21 cellular contexts compared by ENCODE assay signal in genomic region chr16:54334208-54334607, GRCh38. TPM values are rescaled to one million over a fixed set of nuclear protein-coding genes. Genes with fewer than 3 reads are reported as not detected.
DNase-seq lines count a peak whose midpoint lies in the region; ATAC-seq, FAIRE-seq and TF ChIP-seq lines count a peak whose summit lies in the region.
"Had no signal": no experiment of that assay in that cellular context is flagged by ENCODE, and none has a peak within 500 bp of the region (broad histone marks: within the 10 kb centered on the region; RNA-seq: fewer than 3 reads in every experiment).

No MANE protein-coding gene starts in this region.

- no peak overlapping the region for H4K5ac ChIP-seq in H1 (ENCODE audit: insufficient read length, low read depth, low read length)

- no peak overlapping the region for H3K18ac ChIP-seq in H1 (ENCODE audit: extremely low read depth, low read length)

- H3K27me3 ChIP-seq in PC-3 (ENCODE audit: low read length) (peaks cover 4% of the 10 kb centered on the region; the same call in 1 of the 2 replicates), H1 (replicated peaks in 1 of 4; ENCODE audit: control insufficient read depth in 3 of 4, extremely low read depth in 1 of 4, insufficient read depth in 3 of 4, low read length in 3 of 4) (peaks cover 0 to 5% (median under 1%) of the 10 kb centered on the region in 4 experiments; a peak in 3 of 7 replicates), upper lobe of right lung (no peaks in the 10 kb centered on the region)
- H3K27me3 ChIP-seq: Peyer's patch, SJSA1 had no signal

- H2BK20ac ChIP-seq in H1 (ENCODE audit: low read length): 0 out of 2 replicates have a peak overlapping the region, but pooled peaks have one; percentile 61

- H2BK15ac ChIP-seq in H1 (ENCODE audit: low read length): no peak overlapping the region

- H3K14ac ChIP-seq in H1 (ENCODE audit: insufficient read length): no peak overlapping the region

- H4K8ac ChIP-seq in H1 (ENCODE audit: extremely low read depth, insufficient read depth, low read length): no peak overlapping the region

- POLR2A ChIA-PET in PC-3 (lab: Charles Lee; ENCODE audit: unreplicated experiment): no interaction called here
- POLR2A ChIA-PET in H1 (lab: Charles Lee; ENCODE audit: partially characterized antibody): no interaction called here

- BruUV-seq in PC-3 (replicated peaks; lab: Mats Ljungman, UMichigan): no TSS peak

- H4K20me1 ChIP-seq in PC-3 (ENCODE audit: low read length) (no peaks in the 10 kb centered on the region), H1 (replicated peaks in 1 of 2; ENCODE audit: control insufficient read depth in 1 of 2, insufficient read depth in 2 of 2, low read length in 2 of 2) (no peaks in the 10 kb centered on the region)

- no peaks in the 10 kb centered on the region for H3K36me3 ChIP-seq in PC-3 (ENCODE audit: low read depth, low read length)
- no peaks in the 10 kb centered on the region for H3K36me3 ChIP-seq in H1 (ENCODE audit: control insufficient read depth in 2 of 4, insufficient read depth in 4 of 4, low read length in 3 of 4)
- H3K36me3 ChIP-seq in upper lobe of right lung: no peaks in the 10 kb centered on the region
- H3K36me3 ChIP-seq: HAP-1, Peyer's patch, SJSA1 had no signal

- TF ChIP-seq POLR2A in H1 (IDR thresholded peaks at IDR 0.05; ENCODE audit: control extremely low read depth in 1 of 2, low read depth in 2 of 2, low read length in 2 of 2): no peak

- H3K56ac ChIP-seq in H1 (replicated peaks; ENCODE audit: insufficient read length, low read depth, low read length): no peak overlapping the region

- H3K79me1 ChIP-seq in H1 (ENCODE audit: low read depth, low read length): no peaks in the 10 kb centered on the region

- 94% methylated on average over 2 of the region's 2 CpGs; no CpG with 5 or more reads in 1 of the 2 experiments for WGBS in H1 (ENCODE audit: extremely low coverage in 1 of 2, insufficient coverage in 1 of 2, insufficient read length in 1 of 2, insufficient replicate concordance in 2 of 2, low coverage in 1 of 2, low lambda C conversion rate in 2 of 2, missing lambda C conversion rate in 1 of 2), 2 experiments

- no peak overlapping the region; the same call in 1 of the 2 replicates for H2AK5ac ChIP-seq in H1 (ENCODE audit: low read depth, low read length)

- H2AFZ ChIP-seq in PC-3 (ENCODE audit: low read length) (no peak overlapping the region), H1 (ENCODE audit: low read length) (no peak overlapping the region)

- no peaks in the 10 kb centered on the region for H3K9me2 ChIP-seq in PC-3 (replicated peaks; ENCODE audit: low read length)

- H2BK120ac ChIP-seq in H1 (replicated peaks; ENCODE audit: low read depth, low read length): no peak overlapping the region

- no peak for TF ChIP-seq RAD21 in H1 (IDR thresholded peaks at IDR 0.05 in 1 of 2, conservative IDR thresholded peaks at IDR 0.05 in 1 of 2; ENCODE audit: low read depth in 2 of 2, low read length in 2 of 2)

- no peak overlapping the region for H2BK5ac ChIP-seq in H1 (ENCODE audit: low read depth, low read length)

- H3K79me2 ChIP-seq in PC-3 (ENCODE audit: low read length): no peaks in the 10 kb centered on the region
- H3K79me2 ChIP-seq in H1 (ENCODE audit: control insufficient read depth in 1 of 2, insufficient read depth in 2 of 2, low read length in 2 of 2): no peaks in the 10 kb centered on the region

- FAIRE-seq in H1 (lab: Jason Lieb, UNC): no peak

- H3K9me3 ChIP-seq in PC-3 (ENCODE audit: low read length) (no peaks in the 10 kb centered on the region), H1 (ENCODE audit: insufficient read depth in 2 of 2, low read depth in 1 of 2, low read length in 1 of 2) (no peaks in the 10 kb centered on the region), upper lobe of right lung (no peaks in the 10 kb centered on the region)
- H3K9me3 ChIP-seq: HAP-1, Peyer's patch, SJSA1 had no signal

- H3K23ac ChIP-seq in H1 (ENCODE audit: insufficient read length): no peak overlapping the region

- no peak overlapping the region for H3K4me2 ChIP-seq in PC-3 (ENCODE audit: low read length)
- H3K4me2 ChIP-seq in H1 (ENCODE audit: insufficient read depth in 1 of 2, low read depth in 2 of 2, low read length in 2 of 2): no peak overlapping the region

- no peaks in the 10 kb centered on the region for H3F3A ChIP-seq in PC-3 (ENCODE audit: low read length, unreplicated experiment)

- no peak overlapping the region for H4K91ac ChIP-seq in H1 (replicated peaks; ENCODE audit: insufficient read length, low read length)

- H3K4me3 ChIP-seq in PC-3 (ENCODE audit: low read length): no peak overlapping the region
- H3K4me3 ChIP-seq in H1 (ENCODE audit: extremely low read depth in 1 of 4, insufficient read depth in 2 of 4, low read depth in 3 of 4, low read length in 4 of 4): no peak overlapping the region
- H3K4me3 ChIP-seq in upper lobe of right lung: no peak overlapping the region
- H3K4me3 ChIP-seq: HAP-1, Peyer's patch, SJSA1 had no signal

- peak overlapping the region; percentile 27; the same call in 1 of the 2 replicates for H2BK12ac ChIP-seq in H1 (ENCODE audit: low read depth, low read length)

- CTCF ChIA-PET in PC-3 (lab: Charles Lee): interaction anchor here (0.7 kb wide), 1 partner anchor 785 kb away, joined by 9 read pairs; no protein-coding TSS in a partner anchor
- CTCF ChIA-PET in H1 (lab: Charles Lee; ENCODE audit: partially characterized antibody): interaction anchor here (0.7 kb wide), 1 partner anchor 264 kb away, joined by 3 read pairs; no protein-coding TSS in a partner anchor

- H3K9ac ChIP-seq in PC-3 (ENCODE audit: low read length): no peak overlapping the region
- H3K9ac ChIP-seq in H1 (replicated peaks in 1 of 4; ENCODE audit: extremely low read depth in 1 of 4, low read depth in 3 of 4, low read length in 3 of 4): no peak overlapping the region

- DNase-seq in DMS79 treated with DMSO at 0.1 percent for 48 hours (lab: John Stamatoyannopoulos, UW) (peak; percentile 31), DMS79 (lab: John Stamatoyannopoulos, UW) (no peak), PC-3 (peak; percentile 21), H1 (ENCODE audit: low read depth in 1 of 2, low spot score in 2 of 2) (no peak), upper lobe of right lung (no peak), NCI-H2227 (lab: John Stamatoyannopoulos, UW; ENCODE audit: unreplicated experiment) (no peak), dedifferentiated amniotic fluid mesenchymal stem cell (ENCODE audit: extremely low spot score) (no peak), ACHN (no peak)
- DNase-seq: 8988T, EL, NCI-H1092 treated with DMSO at 0.1 percent for 48 hours, NCI-H1436 treated with DMSO at 0.1 percent for 48 hours, NCI-H1930, NCI-H226, NCI-H510A treated with DMSO at 0.1 percent for 48 hours, NCI-H748 treated with DMSO at 0.1 percent for 48 hours, Peyer's patch had no signal

- no peak overlapping the region for H3K4ac ChIP-seq in H1 (replicated peaks; ENCODE audit: insufficient read length, low read depth, low read length)

- no peak overlapping the region for H3K27ac ChIP-seq in PC-3 (ENCODE audit: low read length)
- H3K27ac ChIP-seq in H1 (ENCODE audit: low read depth, low read length): no peak overlapping the region
- no peak overlapping the region for H3K27ac ChIP-seq in upper lobe of right lung
- H3K27ac ChIP-seq: Peyer's patch, SJSA1 had no signal

- in situ Hi-C loops in ACHN (cut with HindIII; ENCODE audit: low pct_ligation_motif_present, low pct_unique_long_range_greater_than_20kb, low sequenced_read_pairs): no loop called here

- ATAC-seq in PC-3: no peak
- ATAC-seq in upper lobe of right lung: peak; percentile 40
- ATAC-seq: Right ventricle myocardium inferior had no signal

- H3K23me2 ChIP-seq in H1 (ENCODE audit: low read depth, low read length): no peaks in the 10 kb centered on the region

- H3K4me1 ChIP-seq in PC-3 (ENCODE audit: insufficient read depth, low read length) (no peaks in the 10 kb centered on the region), H1 (replicated peaks in 1 of 4; ENCODE audit: control insufficient read depth in 3 of 4, insufficient read depth in 4 of 4, low read length in 3 of 4) (peaks cover 10 to 19% (median 18%) of the 10 kb centered on the region in 4 experiments), upper lobe of right lung (no peaks in the 10 kb centered on the region)
- H3K4me1 ChIP-seq: HAP-1, Peyer's patch, SJSA1 had no signal

- TF ChIP-seq EP300 in H1 (IDR thresholded peaks at IDR 0.05; ENCODE audit: borderline replicate concordance in 1 of 2, low read depth in 2 of 2, low read length in 2 of 2): no peak

- intact Hi-C loops in PC-3 (cut with micrococcal nuclease): no loop called here
- intact Hi-C loops in upper lobe of right lung (cut with DNase I): no loop called here

- TF ChIP-seq CTCF in PC-3 (conservative IDR thresholded peaks at IDR 0.05; ENCODE audit: low read depth, low read length) (no peak), H1 (IDR thresholded peaks at IDR 0.05; ENCODE audit: control extremely low read depth in 1 of 3, insufficient read depth in 1 of 3, low read depth in 1 of 3, low read length in 3 of 3) (no peak), upper lobe of right lung (IDR thresholded peaks at IDR 0.05) (no peak)

TF ChIP-seq in H1, 55 proteins besides CTCF, POLR2A, EP300 and RAD21 (continues in another document):
- TF ChIP-seq MAFK (IDR thresholded peaks at IDR 0.05; ENCODE audit: low read depth, low read length) (no peak), SIRT6 (IDR thresholded peaks at IDR 0.05; ENCODE audit: low read length) (no peak), ATF2 (IDR thresholded peaks at IDR 0.05; ENCODE audit: low read length) (no peak), YY1 (IDR thresholded peaks at IDR 0.05; ENCODE audit: low read depth, low read length) (no peak)

RNA-seq across cellular contexts. Expression of gene IRX3, which starts 47.6 kb away (rescaled TPM):
- total RNA-seq in PC-3 (2014; rRNA removed) (not detected in 2 replicates), upper lobe of right lung (89.2 TPM)
- total RNA-seq in H1 (2021; fragmentation: NEBNext Ultra II Directional; extraction: Animal tissue kit (Norgen Biotek cat#: 25700)): 1.6 and 2.9 TPM in 2 replicates
- polyA plus RNA-seq in H1 (2011; rRNA removed): 0.50 and 1.7 TPM in 2 replicates
- 1.6 TPM for polyA plus RNA-seq in H1 (2011; cell fraction: cytosol; rRNA removed)
- 1.5 TPM for polyA plus RNA-seq in H1 (2011; cell fraction: nucleus; rRNA removed)
- 1.2 to 1.8 TPM (median 1.5 TPM) in 4 replicates for polyA plus RNA-seq in H1 (2012, experiment 1 of 2)
- 1.2 TPM for polyA plus RNA-seq in H1 (2012, experiment 2 of 2)
- polyA plus RNA-seq in H1 (2013, experiment 1 of 2): 1.6 TPM
- 2.4 TPM for polyA plus RNA-seq in H1 (2013, experiment 2 of 2)
- polyA minus RNA-seq in H1 (2011; rRNA and poly(A)+ RNA removed): 0.13 TPM in 1 of 2 replicates, not detected in the other
- 2.6 TPM for polyA minus RNA-seq in H1 (2011; cell fraction: cytosol; rRNA and poly(A)+ RNA removed)
- 1.8 TPM for polyA minus RNA-seq in H1 (2011; cell fraction: nucleus; rRNA and poly(A)+ RNA removed)
- total RNA-seq: Peyer's patch had no signal
- polyA plus RNA-seq: CD14-positive monocyte had no signal

Comparison
In these comparisons a context has a peak if more than half of its experiments do, and no peak if none do; other contexts are left out.
1. DNase-seq: peak in DMS79 treated with DMSO at 0.1 percent for 48 hours (single experiment) and PC-3 (single experiment); none in DMS79 (single experiment), H1 (0 of 2), upper lobe of right lung (single experiment), NCI-H2227 (single experiment), dedifferentiated amniotic fluid mesenchymal stem cell (single experiment) and ACHN (single experiment).
2. RNA of gene IRX3, which starts 47.6 kb away (total RNA-seq): 89.2 TPM in upper lobe of right lung (single experiment); 1.6 to 2.9 TPM in H1 and not detected in PC-3; every median in the first group is over 10 times any median in the second.